In genomic region chr1:236451796-236452373, GRCh38 we compare ENCODE assay signal across 8 cellular contexts. TPM values are rescaled to one million over a fixed set of nuclear protein-coding genes. Genes with fewer than 3 reads are reported as not detected.
DNase-seq lines count a peak whose midpoint lies in the region; ATAC-seq and TF ChIP-seq lines count a peak whose summit lies in the region.

No MANE protein-coding gene starts in this region.

- CTCF ChIA-PET in activated CD8-positive, alpha-beta T cell treated with anti-CD3 and anti-CD28 coated beads, Interleukin-2, amount 10 ng/mL, durations not matched to agents 7 days and 5 days (lab: Charles Lee), result interaction anchor here (0.6 to 2.0 kb wide), 12 partner anchors 10 to 349 kb away, joined by 3 to 7 read pairs (median 3); no protein-coding TSS in a partner anchor

- peak; percentile 81 for ATAC-seq in activated CD8-positive, alpha-beta T cell treated with anti-CD3 and anti-CD28 coated beads, Interleukin-2, amount 10 ng/mL, durations not matched to agents 7 days and 5 days
- ATAC-seq in GM21737 (IDR thresholded peaks at IDR 0.05; ENCODE audit: unreplicated experiment), result no peak

- DNase-seq in activated CD4-positive, CD25-positive, alpha-beta regulatory T cell treated with anti-CD3 and anti-CD28 coated beads, Interleukin-2, amount 50 U/mL, for 16 hours (ENCODE audit: low read depth, low spot score), result peak; percentile 17
- DNase-seq in activated CD4-positive, CD25-positive, alpha-beta regulatory T cell (lab: John Stamatoyannopoulos, UW), result no peak
- peak; percentile 50 for DNase-seq in activated CD8-positive, alpha-beta T cell treated with anti-CD3 and anti-CD28 coated beads, Interleukin-2, amount 10 ng/mL, durations not matched to agents 7 days and 5 days
- peak; percentile 50 for DNase-seq in germinal center (ENCODE audit: low spot score)
- DNase-seq in stimulated activated CD8-positive, alpha-beta memory T cell treated with anti-CD3 and anti-CD28 coated beads, Interleukin-4, amount 100 ng/mL, for 24 hours (ENCODE audit: low read depth), result peak; percentile 5
- DNase-seq in NCI-H2227 (lab: John Stamatoyannopoulos, UW; ENCODE audit: unreplicated experiment), result no peak

- H3K27ac Mint-ChIP-seq in activated CD8-positive, alpha-beta T cell treated with anti-CD3 and anti-CD28 coated beads, Interleukin-2, amount 10 ng/mL, durations not matched to agents 7 days and 5 days, result no peak overlapping the region

- no peaks in the 10 kb centered on the region for H3K9me3 Mint-ChIP-seq in activated CD8-positive, alpha-beta T cell treated with anti-CD3 and anti-CD28 coated beads, Interleukin-2, amount 10 ng/mL, durations not matched to agents 7 days and 5 days (ENCODE audit: insufficient read depth)

- no peaks in the 10 kb centered on the region for H3K36me3 Mint-ChIP-seq in activated CD8-positive, alpha-beta T cell treated with anti-CD3 and anti-CD28 coated beads, Interleukin-2, amount 10 ng/mL, durations not matched to agents 7 days and 5 days (ENCODE audit: low read depth)

- H3K4me3 Mint-ChIP-seq in activated CD8-positive, alpha-beta T cell treated with anti-CD3 and anti-CD28 coated beads, Interleukin-2, amount 10 ng/mL, durations not matched to agents 7 days and 5 days, result no peak overlapping the region

- H3K27me3 Mint-ChIP-seq in activated CD8-positive, alpha-beta T cell treated with anti-CD3 and anti-CD28 coated beads, Interleukin-2, amount 10 ng/mL, durations not matched to agents 7 days and 5 days (ENCODE audit: low read depth), result no peaks in the 10 kb centered on the region

- TF ChIP-seq CTCF in LNCAP (IDR thresholded peaks at IDR 0.05), result peak; percentile 60; the same call in 1 of the 2 replicates

- H3K4me1 Mint-ChIP-seq in activated CD8-positive, alpha-beta T cell treated with anti-CD3 and anti-CD28 coated beads, Interleukin-2, amount 10 ng/mL, durations not matched to agents 7 days and 5 days (ENCODE audit: low read depth), result no peaks in the 10 kb centered on the region

- POLR2A ChIA-PET in activated CD8-positive, alpha-beta T cell treated with anti-CD3 and anti-CD28 coated beads, Interleukin-2, amount 10 ng/mL, durations not matched to agents 7 days and 5 days (lab: Charles Lee), result no interaction called here

RNA-seq across cellular contexts. Expression of gene EDARADD, which starts 57.8 kb away (rescaled TPM):
- 1 to 10 TPM in 1 of 2 experiments, under 1 TPM in 1; 0.45 to 1.2 TPM for total RNA-seq in activated CD8-positive, alpha-beta T cell treated with anti-CD3 and anti-CD28 coated beads, Interleukin-2, amount 10 ng/mL, durations not matched to agents 7 days and 5 days

Comparison
In these comparisons a context has a peak if more than half of its experiments do, and no peak if none do; other contexts are left out.
1. DNase-seq: peak in activated CD4-positive, CD25-positive, alpha-beta regulatory T cell treated with anti-CD3 and anti-CD28 coated beads, Interleukin-2, amount 50 U/mL, for 16 hours (single experiment), activated CD8-positive, alpha-beta T cell treated with anti-CD3 and anti-CD28 coated beads, Interleukin-2, amount 10 ng/mL, durations not matched to agents 7 days and 5 days (single experiment), germinal center (single experiment) and stimulated activated CD8-positive, alpha-beta memory T cell treated with anti-CD3 and anti-CD28 coated beads, Interleukin-4, amount 100 ng/mL, for 24 hours (single experiment); none in activated CD4-positive, CD25-positive, alpha-beta regulatory T cell (0 of 4) and NCI-H2227 (single experiment).